In genomic region chr2:100292022-100292580, GRCh38 we compare ENCODE assay signal across 1 cellular context.
TF ChIP-seq lines count a peak whose summit lies in the region.

No MANE protein-coding gene starts in this region.

TF ChIP-seq in GM23338, 12 proteins besides CTCF, POLR2A, EP300 and RAD21 (continued from another document):
- peak; percentile 55; the same call in 1 of the 2 replicates for TF ChIP-seq ZNF462 (CRISPR knock-in tag; IDR thresholded peaks at IDR 0.05)
